Comparison of ENCODE assay signal across 16 cellular contexts in the genomic region with DNA sequence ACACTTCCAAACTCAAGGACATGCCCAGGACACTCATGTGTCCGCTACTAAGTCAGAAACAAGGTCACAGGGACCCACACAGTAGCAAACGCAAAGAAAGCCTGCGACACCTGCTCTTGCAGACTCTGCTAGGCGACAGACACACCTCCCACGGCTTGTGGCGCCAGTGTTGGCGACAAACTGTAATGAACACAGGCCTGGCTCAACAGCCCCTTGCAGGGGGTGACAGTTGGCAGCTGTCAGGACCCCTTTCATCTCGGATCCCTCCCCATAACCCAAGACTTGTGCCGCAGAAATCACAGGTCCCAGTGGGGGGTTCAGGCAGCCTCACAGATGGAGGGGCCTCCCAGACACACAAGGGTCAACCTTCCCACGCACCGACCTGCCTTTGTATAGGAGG. TPM values are rescaled to one million over a fixed set of nuclear protein-coding genes. Genes with fewer than 3 reads are reported as not detected.
DNase-seq lines count a peak whose midpoint lies in the region; ATAC-seq and TF ChIP-seq lines count a peak whose summit lies in the region.
"Had no signal": no experiment of that assay in that cellular context is flagged by ENCODE, and none has a peak within 500 bp of the region (broad histone marks: within the 10 kb centered on the region; RNA-seq: fewer than 3 reads in every experiment).

No MANE protein-coding gene starts in this region.

- 60 to 73% methylated on average over 1 to 2 of the region's 11 CpGs for WGBS in gastroesophageal sphincter (ENCODE audit: low coverage in 1 of 2), 2 donors
- 30 to 45% methylated on average over 11 of the region's 11 CpGs for WGBS in sigmoid colon, 2 donors

- TF ChIP-seq CTCF in gastroesophageal sphincter (IDR thresholded peaks at IDR 0.05) (no peak), sigmoid colon (IDR thresholded peaks at IDR 0.05) (no peak), ascending aorta (IDR thresholded peaks at IDR 0.05) (no peak)

- H3K36me3 ChIP-seq in gastroesophageal sphincter (no peaks in the 10 kb centered on the region), sigmoid colon (no peaks in the 10 kb centered on the region), ascending aorta (no peaks in the 10 kb centered on the region)
- H3K36me3 ChIP-seq: adrenal gland had no signal

- DNase-seq in NCI-H526 (lab: John Stamatoyannopoulos, UW): peak; percentile 10 to 38
- no peak for DNase-seq in NCI-H526 treated with DMSO at 0.1 percent for 48 hours (lab: John Stamatoyannopoulos, UW)
- DNase-seq in NCI-H2171 (lab: John Stamatoyannopoulos, UW): peak; percentile 60
- no peak for DNase-seq in sigmoid colon
- DNase-seq in ascending aorta (ENCODE audit: low spot score in 2 of 2): no peak
- no peak for DNase-seq in activated T-cell treated with anti-CD3 and anti-CD28 coated beads, Interleukin-2, amount 50 U/mL, for 4 hours
- DNase-seq: activated CD4-positive, alpha-beta T cell treated with anti-CD3 and anti-CD28 coated beads, Interleukin-2, amount 10 ng/mL, durations not matched to agents 7 days and 5 days; adrenal gland; Calu3; H9; NCI-H510A; T-helper 9 cell had no signal

- H3K27ac ChIP-seq in gastroesophageal sphincter (peak overlapping the region in 3 of 4 donors; percentile 63 to 80 (median 78)), sigmoid colon (peak overlapping the region; percentile 71 to 83 (median 79)), ascending aorta (no peak overlapping the region)
- H3K27ac ChIP-seq: adrenal gland, RWPE1 had no signal

- TF ChIP-seq POLR2A in gastroesophageal sphincter (IDR thresholded peaks at IDR 0.05) (no peak), sigmoid colon (IDR thresholded peaks at IDR 0.05) (no peak)

- ATAC-seq in gastroesophageal sphincter (no peak), HG02938 (IDR thresholded peaks at IDR 0.05; ENCODE audit: unreplicated experiment) (no peak)
- ATAC-seq in activated T-cell treated with anti-CD3 and anti-CD28 coated beads, Interleukin-2, amount 50 U/mL, for 4 hours: no peak

- H3K4me3 Mint-ChIP-seq in activated T-cell treated with anti-CD3 and anti-CD28 coated beads, Interleukin-2, amount 50 U/mL, for 4 hours: no peak overlapping the region
- H3K4me3 Mint-ChIP-seq: activated CD4-positive, alpha-beta T cell treated with anti-CD3 and anti-CD28 coated beads, Interleukin-2, amount 10 ng/mL, durations not matched to agents 7 days and 5 days; H9 had no signal

- H3K4me1 Mint-ChIP-seq in activated T-cell treated with anti-CD3 and anti-CD28 coated beads, Interleukin-2, amount 50 U/mL, for 4 hours (ENCODE audit: low read depth): no peaks in the 10 kb centered on the region

- H3K27me3 ChIP-seq in gastroesophageal sphincter (peaks cover 20% of the 10 kb centered on the region), sigmoid colon (peaks cover 4 to 11% (median 5%) of the 10 kb centered on the region in 3 donors), ascending aorta (peaks cover 7% of the 10 kb centered on the region)

- no peaks in the 10 kb centered on the region for H3K9me3 ChIP-seq in gastroesophageal sphincter
- H3K9me3 ChIP-seq in sigmoid colon: no peaks in the 10 kb centered on the region
- H3K9me3 ChIP-seq in ascending aorta: no peaks in the 10 kb centered on the region
- H3K9me3 ChIP-seq: adrenal gland had no signal

- H3K4me1 ChIP-seq in gastroesophageal sphincter (peaks cover 0 to 43% (median 9%) of the 10 kb centered on the region in 3 donors), sigmoid colon (peaks cover 0 to 40% (median 37%) of the 10 kb centered on the region in 4 donors), ascending aorta (peaks cover 0 to 9% of the 10 kb centered on the region in 2 donors)
- H3K4me1 ChIP-seq: adrenal gland had no signal

- H3K9me3 Mint-ChIP-seq in activated T-cell treated with anti-CD3 and anti-CD28 coated beads, Interleukin-2, amount 50 U/mL, for 4 hours: no peaks in the 10 kb centered on the region
- H3K9me3 Mint-ChIP-seq: activated CD4-positive, alpha-beta T cell treated with anti-CD3 and anti-CD28 coated beads, Interleukin-2, amount 10 ng/mL, durations not matched to agents 7 days and 5 days; H9 had no signal

- TF ChIP-seq EP300 in gastroesophageal sphincter (IDR thresholded peaks at IDR 0.05) (no peak), sigmoid colon (IDR thresholded peaks at IDR 0.05) (no peak)

- intact Hi-C loops in sigmoid colon (cut with DNase I) (no loop called here), ascending aorta (cut with DNase I) (no loop called here)

- no peak overlapping the region for H3K4me3 ChIP-seq in gastroesophageal sphincter
- H3K4me3 ChIP-seq in sigmoid colon: no peak overlapping the region
- H3K4me3 ChIP-seq in ascending aorta: no peak overlapping the region
- H3K4me3 ChIP-seq: adrenal gland had no signal

- no peaks in the 10 kb centered on the region for H3K36me3 Mint-ChIP-seq in activated T-cell treated with anti-CD3 and anti-CD28 coated beads, Interleukin-2, amount 50 U/mL, for 4 hours (ENCODE audit: insufficient read depth)

- peaks cover 44% of the 10 kb centered on the region for H3K27me3 Mint-ChIP-seq in activated T-cell treated with anti-CD3 and anti-CD28 coated beads, Interleukin-2, amount 50 U/mL, for 4 hours (ENCODE audit: low read depth)

RNA-seq across cellular contexts. Expression of a gene that starts 0.4 kb away (rescaled TPM):
- total RNA-seq in gastroesophageal sphincter (under 1 TPM in 2 of 4 donors, not detected in 2; 0.17 to 0.73 TPM), sigmoid colon (1 to 10 TPM in 1 of 4 donors, under 1 TPM in 3; 0.66 to 1.1 (median 0.77) TPM), ascending aorta (not detected)
- 10 to 100 TPM in 1 of 3 donors, 1 to 10 TPM in 1, under 1 TPM in 1; 0.48 to 14.4 (median 5.8) TPM for polyA plus RNA-seq in sigmoid colon
- not detected for total RNA-seq in activated T-cell treated with anti-CD3 and anti-CD28 coated beads, Interleukin-2, amount 50 U/mL, for 4 hours
- total RNA-seq: activated CD4-positive, alpha-beta T cell treated with anti-CD3 and anti-CD28 coated beads, Interleukin-2, amount 10 ng/mL, durations not matched to agents 7 days and 5 days; Calu3; H9; osteocyte had no signal

RNA-seq across cellular contexts. Expression of a gene that starts 18.2 kb away (rescaled TPM):
- total RNA-seq in gastroesophageal sphincter: 1 to 10 TPM in 1 of 4 donors, not detected in 3; 1.3 TPM
- total RNA-seq in sigmoid colon: not detected
- polyA plus RNA-seq in sigmoid colon: under 1 TPM in 1 of 3 donors, not detected in 2; 0.09 TPM
- total RNA-seq in ascending aorta: not detected
- not detected for total RNA-seq in activated T-cell treated with anti-CD3 and anti-CD28 coated beads, Interleukin-2, amount 50 U/mL, for 4 hours
- total RNA-seq: activated CD4-positive, alpha-beta T cell treated with anti-CD3 and anti-CD28 coated beads, Interleukin-2, amount 10 ng/mL, durations not matched to agents 7 days and 5 days; osteocyte had no signal

RNA-seq across cellular contexts. Expression of a gene that starts 48.1 kb away (rescaled TPM):
- total RNA-seq in gastroesophageal sphincter (10 to 100 TPM in 3 of 4 donors, 1 to 10 TPM in 1; 7.1 to 18.8 (median 12.5) TPM), sigmoid colon (10 to 100 TPM in 1 of 4 donors, 1 to 10 TPM in 3; 4.6 to 12.8 (median 9.8) TPM), ascending aorta (22.4 TPM)
- 10 to 100 TPM in 1 of 3 donors, 1 to 10 TPM in 2; 4.2 to 12.9 (median 9.0) TPM for polyA plus RNA-seq in sigmoid colon
- 10 to 100 TPM; 22.2 to 23.8 (median 23.8) TPM for total RNA-seq in activated T-cell treated with anti-CD3 and anti-CD28 coated beads, Interleukin-2, amount 50 U/mL, for 4 hours

Comparison
In these comparisons a context has a peak if more than half of its experiments do, and no peak if none do; other contexts are left out.
1. DNase-seq: peak in NCI-H526 (2 of 2) and NCI-H2171 (single experiment); none in NCI-H526 treated with DMSO at 0.1 percent for 48 hours (single experiment), sigmoid colon (single experiment), ascending aorta (0 of 2) and activated T-cell treated with anti-CD3 and anti-CD28 coated beads, Interleukin-2, amount 50 U/mL, for 4 hours (single experiment).
2. H3K27ac ChIP-seq: peak in gastroesophageal sphincter (3 of 4) and sigmoid colon (4 of 4); none in ascending aorta (0 of 2).